10 cellular contexts compared by ENCODE assay signal in the genomic region with DNA sequence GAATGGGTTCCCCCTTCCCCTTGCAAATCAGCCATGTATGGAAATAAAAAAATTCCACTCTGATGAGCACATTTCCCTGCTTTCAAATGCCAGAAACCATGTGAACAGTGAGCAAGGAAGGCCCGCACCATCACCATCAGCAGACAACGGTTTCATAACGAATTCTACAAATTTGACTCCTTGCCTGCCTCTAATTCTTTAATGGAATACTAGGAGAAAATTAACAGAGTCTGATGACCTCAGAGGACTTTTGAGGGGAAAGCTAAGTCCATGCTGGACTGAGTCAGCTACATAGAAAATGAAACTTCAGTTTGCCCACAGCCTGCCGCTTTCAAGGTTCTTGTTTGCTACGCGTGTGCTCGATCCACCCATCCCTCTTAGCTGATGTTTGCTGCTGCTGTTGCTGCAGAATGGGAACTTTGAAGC. TPM values are rescaled to one million over a fixed set of nuclear protein-coding genes. Genes with fewer than 3 reads are reported as not detected.
DNase-seq lines count a peak whose midpoint lies in the region; ATAC-seq and TF ChIP-seq lines count a peak whose summit lies in the region.
"Had no signal": no experiment of that assay in that cellular context is flagged by ENCODE, and none has a peak within 500 bp of the region (broad histone marks: within the 10 kb centered on the region; RNA-seq: fewer than 3 reads in every experiment).

No MANE protein-coding gene starts in this region.

- H3K36me3 ChIP-seq in adipocyte (ENCODE audit: control insufficient read depth, insufficient read depth, low read length, severe bottlenecking), result no peaks in the 10 kb centered on the region
- H3K36me3 ChIP-seq in lower lobe of right lung, result no peaks in the 10 kb centered on the region
- H3K36me3 ChIP-seq: neutrophil had no signal

- TF ChIP-seq CTCF in AG10803 (conservative IDR thresholded peaks at IDR 0.05; ENCODE audit: low read length) (no peak), lower lobe of right lung (IDR thresholded peaks at IDR 0.05) (no peak)

- peak; percentile 84 for ATAC-seq in GM21737 (IDR thresholded peaks at IDR 0.05; ENCODE audit: unreplicated experiment)
- peak in 1 of 2 donors; percentile 44 for ATAC-seq in lower lobe of right lung
- no peak for ATAC-seq in HG03469 (IDR thresholded peaks at IDR 0.05; ENCODE audit: unreplicated experiment)

- peak overlapping the region; percentile 76 for H3K9ac ChIP-seq in adipocyte (ENCODE audit: low read length)

- H3K27ac ChIP-seq in lower lobe of right lung, result peak overlapping the region; percentile 79
- H3K27ac ChIP-seq: neutrophil, VCaP had no signal

- H3K4me3 ChIP-seq in AG10803 (ENCODE audit: low read length) (peak overlapping the region; percentile 44), adipocyte (ENCODE audit: low read length) (peak overlapping the region; percentile 73), lower lobe of right lung (peak overlapping the region; percentile 32)

- H3K27me3 ChIP-seq in adipocyte (replicated peaks; ENCODE audit: control insufficient read depth, insufficient read depth, low read length), result no peaks in the 10 kb centered on the region
- no peaks in the 10 kb centered on the region for H3K27me3 ChIP-seq in lower lobe of right lung (ENCODE audit: low read depth)
- H3K27me3 ChIP-seq: neutrophil had no signal

- DNase-seq in AG10803 (ENCODE audit: low read depth), result peak; percentile 53
- peak; percentile 75 for DNase-seq in adipocyte (ENCODE audit: low read depth)
- no peak for DNase-seq in lower lobe of right lung
- no peak for DNase-seq in DMS153 (lab: John Stamatoyannopoulos, UW)
- DNase-seq in NCI-H1417 (lab: John Stamatoyannopoulos, UW), result no peak
- no peak for DNase-seq in NCI-H1417 treated with DMSO at 0.1 percent for 48 hours (lab: John Stamatoyannopoulos, UW)

- H3K9me3 ChIP-seq in adipocyte (ENCODE audit: control insufficient read depth, low read length) (no peaks in the 10 kb centered on the region), lower lobe of right lung (no peaks in the 10 kb centered on the region)
- H3K9me3 ChIP-seq: neutrophil had no signal

- intact Hi-C loops in lower lobe of right lung (cut with DNase I), result no loop called here

- peaks cover 12% of the 10 kb centered on the region for H3K4me1 ChIP-seq in adipocyte (ENCODE audit: control insufficient read depth, insufficient read depth, low read length)
- H3K4me1 ChIP-seq in lower lobe of right lung, result no peaks in the 10 kb centered on the region

RNA-seq across cellular contexts. Expression of gene KL, which starts 46.7 kb away (rescaled TPM):
- 14.7 TPM for total RNA-seq in lower lobe of right lung

Comparison
In these comparisons a context has a peak if more than half of its experiments do, and no peak if none do; other contexts are left out.
1. DNase-seq: peak in AG10803 (single experiment) and adipocyte (single experiment); none in lower lobe of right lung (single experiment), DMS153 (single experiment), NCI-H1417 (0 of 3) and NCI-H1417 treated with DMSO at 0.1 percent for 48 hours (single experiment).
2. Peak in every context shown above with its lines, with median percentiles within 50 percentile points of each other: H3K4me3 ChIP-seq.